ENCODE assay signal across 14 cellular contexts in genomic region chr1:116808476-116809180, GRCh38. TPM values are rescaled to one million over a fixed set of nuclear protein-coding genes. Genes with fewer than 3 reads are reported as not detected.
DNase-seq lines count a peak whose midpoint lies in the region; ATAC-seq lines count a peak whose summit lies in the region.
"Had no signal": no experiment of that assay in that cellular context is flagged by ENCODE, and none has a peak within 500 bp of the region (broad histone marks: within the 10 kb centered on the region; RNA-seq: fewer than 3 reads in every experiment).

No MANE protein-coding gene starts in this region.

- H3K36me3 Mint-ChIP-seq in activated naive CD4-positive, alpha-beta T cell treated with anti-CD3 and anti-CD28 coated beads for 36 hours (ENCODE audit: low read depth), result peaks cover 30% of the 10 kb centered on the region
- peaks cover 16% of the 10 kb centered on the region for H3K36me3 Mint-ChIP-seq in activated naive CD4-positive, alpha-beta T cell treated with anti-CD3 and anti-CD28 coated beads, Interleukin-2, amount 50 U/mL, for 24 hours

- no peaks in the 10 kb centered on the region for H3K27me3 Mint-ChIP-seq in activated naive CD4-positive, alpha-beta T cell treated with anti-CD3 and anti-CD28 coated beads for 36 hours (ENCODE audit: low read depth)
- H3K27me3 Mint-ChIP-seq in activated naive CD4-positive, alpha-beta T cell treated with anti-CD3 and anti-CD28 coated beads, Interleukin-2, amount 50 U/mL, for 24 hours, result no peaks in the 10 kb centered on the region

- peak overlapping the region; percentile 97 for H3K27ac Mint-ChIP-seq in activated naive CD4-positive, alpha-beta T cell treated with anti-CD3 and anti-CD28 coated beads for 36 hours
- H3K27ac Mint-ChIP-seq in activated naive CD4-positive, alpha-beta T cell treated with anti-CD3 and anti-CD28 coated beads, Interleukin-2, amount 50 U/mL, for 24 hours, result peak overlapping the region; percentile 69
- H3K27ac Mint-ChIP-seq: endodermal cell had no signal

- ATAC-seq in HG03025 (IDR thresholded peaks at IDR 0.05; ENCODE audit: low FRiP score, unreplicated experiment), result no peak
- ATAC-seq in HG03342 (IDR thresholded peaks at IDR 0.05; ENCODE audit: unreplicated experiment), result no peak
- ATAC-seq in GM21381 (IDR thresholded peaks at IDR 0.05; ENCODE audit: unreplicated experiment), result no peak

- DNase-seq in activated naive CD4-positive, alpha-beta T cell treated with anti-CD3 and anti-CD28 coated beads for 36 hours, result no peak
- no peak for DNase-seq in activated naive CD4-positive, alpha-beta T cell treated with anti-CD3 and anti-CD28 coated beads, Interleukin-2, amount 50 U/mL, for 16 hours
- DNase-seq in fibroblast of gingiva (ENCODE audit: low read depth), result peak; percentile 4
- DNase-seq in NCI-H2196 treated with DMSO at 0.1 percent for 48 hours (lab: John Stamatoyannopoulos, UW; ENCODE audit: unreplicated experiment), result no peak
- DNase-seq: activated CD4-positive, CD25-positive, alpha-beta regulatory T cell; anterior cingulate cortex; endodermal cell; left ventricle myocardium inferior; NCI-H82; SK-N-SH had no signal

- H3K4me1 Mint-ChIP-seq in activated naive CD4-positive, alpha-beta T cell treated with anti-CD3 and anti-CD28 coated beads for 36 hours (ENCODE audit: low read depth), result peaks cover 87% of the 10 kb centered on the region
- H3K4me1 Mint-ChIP-seq in activated naive CD4-positive, alpha-beta T cell treated with anti-CD3 and anti-CD28 coated beads, Interleukin-2, amount 50 U/mL, for 24 hours, result peaks cover 84% of the 10 kb centered on the region
- H3K4me1 Mint-ChIP-seq: endodermal cell had no signal

- intact Hi-C loops in activated naive CD4-positive, alpha-beta T cell treated with anti-CD3 and anti-CD28 coated beads for 36 hours (cut with micrococcal nuclease), result no loop called here

- CTCF ChIA-PET in activated naive CD4-positive, alpha-beta T cell treated with anti-CD3 and anti-CD28 coated beads for 36 hours (lab: Charles Lee), result interaction anchor here (0.7 to 4.9 kb wide), 8 partner anchors 9 to 192 kb away, joined by 3 to 44 read pairs (median 6); partner anchors contain the start of genes CD101 and CD2

- H3K9me3 Mint-ChIP-seq in activated naive CD4-positive, alpha-beta T cell treated with anti-CD3 and anti-CD28 coated beads for 36 hours, result peaks cover 15% of the 10 kb centered on the region
- peaks cover 7% of the 10 kb centered on the region for H3K9me3 Mint-ChIP-seq in activated naive CD4-positive, alpha-beta T cell treated with anti-CD3 and anti-CD28 coated beads, Interleukin-2, amount 50 U/mL, for 24 hours

- peak overlapping the region; percentile 36 for H3K4me3 Mint-ChIP-seq in activated naive CD4-positive, alpha-beta T cell treated with anti-CD3 and anti-CD28 coated beads for 36 hours
- peak overlapping the region; percentile 42 for H3K4me3 Mint-ChIP-seq in activated naive CD4-positive, alpha-beta T cell treated with anti-CD3 and anti-CD28 coated beads, Interleukin-2, amount 50 U/mL, for 24 hours
- H3K4me3 Mint-ChIP-seq: endodermal cell had no signal

RNA-seq across cellular contexts. Expression of gene CD2, which starts 54.4 kb away (rescaled TPM):
- 100 to 1,000 TPM; 251 to 264 TPM for total RNA-seq in activated naive CD4-positive, alpha-beta T cell treated with anti-CD3 and anti-CD28 coated beads for 36 hours
- total RNA-seq: endodermal cell had no signal
